18 cellular contexts compared by ENCODE assay signal in genomic region chr12:50197297-50197727, GRCh38. TPM values are rescaled to one million over a fixed set of nuclear protein-coding genes. Genes with fewer than 3 reads are reported as not detected.
A peak's percentile ranks its signal among the peaks of the same experiment; 100 is the strongest.
DNase-seq lines count a peak whose midpoint lies in the region; ATAC-seq and TF ChIP-seq lines count a peak whose summit lies in the region.
"Had no signal": no experiment of that assay in that cellular context is flagged by ENCODE, and none has a peak within 500 bp of the region (broad histone marks: within the 10 kb centered on the region; RNA-seq: fewer than 3 reads in every experiment).

No MANE protein-coding gene starts in this region.

- peaks cover 83% of the 10 kb centered on the region for H3K36me3 ChIP-seq in osteoblast (ENCODE audit: insufficient read depth, low read length)

- peak overlapping the region; percentile 44 for H3K27ac ChIP-seq in osteoblast (ENCODE audit: low read depth, low read length)
- H3K27ac ChIP-seq: brain microvascular endothelial cell, left lung, SK-N-MC had no signal

- ATAC-seq in HG03039 (IDR thresholded peaks at IDR 0.05; ENCODE audit: unreplicated experiment): no peak
- ATAC-seq: left lung; stimulated activated effector memory CD8-positive, alpha-beta T cell treated with anti-CD3 and anti-CD28 coated beads, Interleukin-12 subunit alpha, Interleukin-12 subunit beta, amount 100 ng/mL, for 72 hours had no signal

- no peak overlapping the region for H3K4me3 Mint-ChIP-seq in HFFc6
- no peak overlapping the region for H3K4me3 Mint-ChIP-seq in activated T-helper 2 cell treated with anti-CD3 and anti-CD28 coated beads, Interferon-gamma antibody, Interleukin-2, Interleukin-4, amounts not matched to agents 10 μg/mL and 5 μg/mL and 100 μg/mL, durations not matched to agents 14 hours and 24 hours and 36 hours (ENCODE audit: low read depth)
- H3K4me3 Mint-ChIP-seq: activated CD4-positive, alpha-beta T cell treated with anti-CD3 and anti-CD28 coated beads, Interleukin-2, amount 10 ng/mL, durations not matched to agents 7 days and 5 days; activated naive CD4-positive, alpha-beta T cell treated with anti-CD3 and anti-CD28 coated beads, Interleukin-2, amount 10 ng/mL, durations not matched to agents 7 days and 5 days; stimulated activated effector memory CD8-positive, alpha-beta T cell treated with anti-CD3 and anti-CD28 coated beads, Interleukin-12 subunit alpha, Interleukin-12 subunit beta, amount 100 ng/mL, for 72 hours had no signal

- peaks cover 74% of the 10 kb centered on the region for H3K4me1 Mint-ChIP-seq in HFFc6 (ENCODE audit: low read depth)
- H3K4me1 Mint-ChIP-seq in activated T-helper 2 cell treated with anti-CD3 and anti-CD28 coated beads, Interferon-gamma antibody, Interleukin-2, Interleukin-4, amounts not matched to agents 10 μg/mL and 5 μg/mL and 100 μg/mL, durations not matched to agents 14 hours and 24 hours and 36 hours (ENCODE audit: low read depth): peaks cover 31% of the 10 kb centered on the region
- H3K4me1 Mint-ChIP-seq: activated CD4-positive, alpha-beta T cell treated with anti-CD3 and anti-CD28 coated beads, Interleukin-2, amount 10 ng/mL, durations not matched to agents 7 days and 5 days; activated naive CD4-positive, alpha-beta T cell treated with anti-CD3 and anti-CD28 coated beads, Interleukin-2, amount 10 ng/mL, durations not matched to agents 7 days and 5 days; stimulated activated effector memory CD8-positive, alpha-beta T cell treated with anti-CD3 and anti-CD28 coated beads, Interleukin-12 subunit alpha, Interleukin-12 subunit beta, amount 100 ng/mL, for 72 hours had no signal

- H3K79me2 ChIP-seq in osteoblast (ENCODE audit: insufficient read depth, low read length): peaks cover 40% of the 10 kb centered on the region

- H3K27me3 Mint-ChIP-seq in HFFc6 (ENCODE audit: insufficient read depth): no peaks in the 10 kb centered on the region
- no peaks in the 10 kb centered on the region for H3K27me3 Mint-ChIP-seq in activated T-helper 2 cell treated with anti-CD3 and anti-CD28 coated beads, Interferon-gamma antibody, Interleukin-2, Interleukin-4, amounts not matched to agents 10 μg/mL and 5 μg/mL and 100 μg/mL, durations not matched to agents 14 hours and 24 hours and 36 hours (ENCODE audit: low read depth)
- H3K27me3 Mint-ChIP-seq: activated CD4-positive, alpha-beta T cell treated with anti-CD3 and anti-CD28 coated beads, Interleukin-2, amount 10 ng/mL, durations not matched to agents 7 days and 5 days; activated naive CD4-positive, alpha-beta T cell treated with anti-CD3 and anti-CD28 coated beads, Interleukin-2, amount 10 ng/mL, durations not matched to agents 7 days and 5 days had no signal

- TF ChIP-seq CTCF in HFFc6 (IDR thresholded peaks at IDR 0.05) (no peak), osteoblast (IDR thresholded peaks at IDR 0.05; ENCODE audit: extremely low read depth, low read depth, low read length) (no peak)

- no peak overlapping the region for H2AFZ ChIP-seq in osteoblast (ENCODE audit: low read length)

- H3K4me3 ChIP-seq in osteoblast (ENCODE audit: insufficient read depth, low read length): no peak overlapping the region
- H3K4me3 ChIP-seq: left lung, MG63, SK-N-MC, skin epidermis, tibial nerve had no signal

- no peak overlapping the region for H3K4me2 ChIP-seq in osteoblast (ENCODE audit: insufficient read depth, low read length)

- H3K27ac Mint-ChIP-seq in HFFc6: peak overlapping the region; percentile 83; the same call in 1 of the 2 replicates
- peak overlapping the region; percentile 40 for H3K27ac Mint-ChIP-seq in activated T-helper 2 cell treated with anti-CD3 and anti-CD28 coated beads, Interferon-gamma antibody, Interleukin-2, Interleukin-4, amounts not matched to agents 10 μg/mL and 5 μg/mL and 100 μg/mL, durations not matched to agents 14 hours and 24 hours and 36 hours
- H3K27ac Mint-ChIP-seq: activated CD4-positive, alpha-beta T cell treated with anti-CD3 and anti-CD28 coated beads, Interleukin-2, amount 10 ng/mL, durations not matched to agents 7 days and 5 days; stimulated activated effector memory CD8-positive, alpha-beta T cell treated with anti-CD3 and anti-CD28 coated beads, Interleukin-12 subunit alpha, Interleukin-12 subunit beta, amount 100 ng/mL, for 72 hours had no signal

- intact Hi-C loops in activated T-helper 2 cell treated with anti-CD3 and anti-CD28 coated beads, Interferon-gamma antibody, Interleukin-2, Interleukin-4, amounts not matched to agents 10 μg/mL and 5 μg/mL and 100 μg/mL, durations not matched to agents 14 hours and 24 hours and 36 hours (cut with micrococcal nuclease): no loop called here

- H4K20me1 ChIP-seq in osteoblast (ENCODE audit: insufficient read depth, low read length): no peaks in the 10 kb centered on the region

- H3K9me3 Mint-ChIP-seq in HFFc6: no peaks in the 10 kb centered on the region; the same call in 1 of the 2 replicates
- H3K9me3 Mint-ChIP-seq in activated T-helper 2 cell treated with anti-CD3 and anti-CD28 coated beads, Interferon-gamma antibody, Interleukin-2, Interleukin-4, amounts not matched to agents 10 μg/mL and 5 μg/mL and 100 μg/mL, durations not matched to agents 14 hours and 24 hours and 36 hours: no peaks in the 10 kb centered on the region
- H3K9me3 Mint-ChIP-seq: activated CD4-positive, alpha-beta T cell treated with anti-CD3 and anti-CD28 coated beads, Interleukin-2, amount 10 ng/mL, durations not matched to agents 7 days and 5 days; activated naive CD4-positive, alpha-beta T cell treated with anti-CD3 and anti-CD28 coated beads, Interleukin-2, amount 10 ng/mL, durations not matched to agents 7 days and 5 days; stimulated activated effector memory CD8-positive, alpha-beta T cell treated with anti-CD3 and anti-CD28 coated beads, Interleukin-12 subunit alpha, Interleukin-12 subunit beta, amount 100 ng/mL, for 72 hours had no signal

- H3K4me1 ChIP-seq in osteoblast (ENCODE audit: insufficient read depth, low read length): peaks cover 55% of the 10 kb centered on the region
- H3K4me1 ChIP-seq: left lung had no signal

- no peaks in the 10 kb centered on the region for H3K27me3 ChIP-seq in osteoblast (ENCODE audit: insufficient read depth, low read length)
- H3K27me3 ChIP-seq: brain microvascular endothelial cell, left lung, MG63, tibial nerve had no signal

- peaks cover 63% of the 10 kb centered on the region for H3K36me3 Mint-ChIP-seq in HFFc6 (ENCODE audit: low read depth)
- H3K36me3 Mint-ChIP-seq in activated T-helper 2 cell treated with anti-CD3 and anti-CD28 coated beads, Interferon-gamma antibody, Interleukin-2, Interleukin-4, amounts not matched to agents 10 μg/mL and 5 μg/mL and 100 μg/mL, durations not matched to agents 14 hours and 24 hours and 36 hours (ENCODE audit: low read depth): peaks cover 80% of the 10 kb centered on the region

- H3K9me3 ChIP-seq in osteoblast (ENCODE audit: low read depth, low read length): no peaks in the 10 kb centered on the region
- H3K9me3 ChIP-seq: left lung, MG63, tibial nerve had no signal

- DNase-seq in HFFc6 (no peak), NCI-H2107 (lab: John Stamatoyannopoulos, UW) (peak; percentile 31), osteoblast (ENCODE audit: insufficient read length, low spot score, missing footprints) (no peak), cerebellum (ENCODE audit: low spot score) (no peak), Ammon's horn (ENCODE audit: low spot score) (no peak), AG20443 (ENCODE audit: low spot score) (no peak)
- DNase-seq in activated T-helper 2 cell treated with anti-CD3 and anti-CD28 coated beads, Interferon-gamma antibody, Interleukin-2, Interleukin-4, amounts not matched to agents 10 μg/mL and 5 μg/mL and 100 μg/mL, durations not matched to agents 14 hours and 24 hours and 36 hours (ENCODE audit: low spot score): no peak
- DNase-seq: activated CD4-positive, alpha-beta T cell treated with anti-CD3 and anti-CD28 coated beads, Interleukin-2, amount 10 ng/mL, durations not matched to agents 7 days and 5 days; activated naive CD4-positive, alpha-beta T cell treated with anti-CD3 and anti-CD28 coated beads, Interleukin-2, amount 10 ng/mL, durations not matched to agents 7 days and 5 days; brain microvascular endothelial cell; left lung; MG63; NCI-H446 treated with DMSO at 0.1 percent for 48 hours had no signal

RNA-seq across cellular contexts. Expression of gene CERS5, which starts 30.1 kb away (rescaled TPM):
- 10 to 100 TPM; 48.0 to 69.3 (median 60.3) TPM for total RNA-seq in HFFc6 (2021; fragmentation: NEBNext Ultra II Directional; extraction: Animal tissue kit (Norgen Biotek cat#: 25700))
- total RNA-seq in activated T-helper 2 cell treated with anti-CD3 and anti-CD28 coated beads, Interferon-gamma antibody, Interleukin-2, Interleukin-4, amounts not matched to agents 10 μg/mL and 5 μg/mL and 100 μg/mL, durations not matched to agents 14 hours and 24 hours and 36 hours: 114 and 115 TPM in 2 replicates
- 30.9 and 33.7 TPM in 2 replicates for total RNA-seq in osteoblast
- total RNA-seq in cerebellum: 93.8 TPM
